ENCODE assay signal across 1 cellular context in the genomic region with DNA sequence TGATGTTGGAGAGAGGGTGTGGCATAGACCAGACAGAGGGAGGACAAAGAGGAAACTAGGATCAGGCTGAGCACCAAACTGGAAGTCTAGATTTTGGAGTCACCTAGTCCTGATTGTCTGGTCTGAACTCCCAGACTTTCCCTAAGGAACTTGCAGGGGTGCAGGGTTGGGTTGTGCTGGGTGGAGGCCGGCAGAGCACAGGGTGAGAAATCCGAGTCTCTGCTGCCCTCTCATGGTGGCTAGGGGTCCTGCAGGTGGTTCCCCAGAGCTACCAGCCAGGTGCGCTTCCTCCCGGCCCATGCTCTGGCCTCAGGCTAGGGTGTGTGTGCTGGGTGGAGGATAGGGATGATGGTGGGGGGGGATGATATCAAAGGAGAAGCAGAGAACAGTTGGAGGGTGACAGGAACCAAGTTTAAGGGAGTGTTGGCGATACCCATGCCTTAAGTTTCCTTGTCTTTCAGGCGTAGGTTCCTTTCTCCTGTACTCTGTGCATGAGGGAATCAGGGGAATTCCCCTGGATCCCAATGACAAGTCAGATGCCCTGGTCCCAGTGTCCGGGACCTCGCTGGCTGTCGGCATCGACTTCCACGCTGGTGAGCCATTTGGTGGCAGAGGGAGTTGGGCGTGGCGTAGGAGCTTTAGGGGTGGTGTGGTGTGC.
TF ChIP-seq lines count a peak whose summit lies in the region.

No MANE protein-coding gene starts in this region.

TF ChIP-seq in H1, 55 proteins besides CTCF, POLR2A, EP300 and RAD21:
- TF ChIP-seq GABPA (IDR thresholded peaks at IDR 0.05; ENCODE audit: borderline replicate concordance, insufficient read depth, low read length): peak; percentile 25; the same call in 1 of the 2 replicates
- no peak for TF ChIP-seq JUN (IDR thresholded peaks at IDR 0.05; ENCODE audit: low read depth, low read length)
- TF ChIP-seq CTBP2 (IDR thresholded peaks at IDR 0.05; ENCODE audit: borderline replicate concordance, insufficient read depth, insufficient read length, low read length): no peak
- no peak for TF ChIP-seq NANOG (IDR thresholded peaks at IDR 0.05; ENCODE audit: insufficient read depth, low read depth, low read length, poor library complexity, severe bottlenecking)
- TF ChIP-seq CHD2 (IDR thresholded peaks at IDR 0.05; ENCODE audit: low read length): no peak
- no peak for TF ChIP-seq POU5F1 (IDR thresholded peaks at IDR 0.05; ENCODE audit: low read depth, low read length)
- TF ChIP-seq, protein P1, sequence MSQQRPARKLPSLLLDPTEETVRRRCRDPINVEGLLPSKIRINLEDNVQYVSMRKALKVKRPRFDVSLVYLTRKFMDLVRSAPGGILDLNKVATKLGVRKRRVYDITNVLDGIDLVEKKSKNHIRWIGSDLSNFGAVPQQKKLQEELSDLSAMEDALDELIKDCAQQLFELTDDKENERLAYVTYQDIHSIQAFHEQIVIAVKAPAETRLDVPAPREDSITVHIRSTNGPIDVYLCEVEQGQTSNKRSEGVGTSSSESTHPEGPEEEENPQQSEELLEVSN (IDR thresholded peaks at IDR 0.05): no peak
- TF ChIP-seq, protein P2, sequence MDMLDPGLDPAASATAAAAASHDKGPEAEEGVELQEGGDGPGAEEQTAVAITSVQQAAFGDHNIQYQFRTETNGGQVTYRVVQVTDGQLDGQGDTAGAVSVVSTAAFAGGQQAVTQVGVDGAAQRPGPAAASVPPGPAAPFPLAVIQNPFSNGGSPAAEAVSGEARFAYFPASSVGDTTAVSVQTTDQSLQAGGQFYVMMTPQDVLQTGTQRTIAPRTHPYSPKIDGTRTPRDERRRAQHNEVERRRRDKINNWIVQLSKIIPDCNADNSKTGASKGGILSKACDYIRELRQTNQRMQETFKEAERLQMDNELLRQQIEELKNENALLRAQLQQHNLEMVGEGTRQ (IDR thresholded peaks at IDR 0.05; ENCODE audit: low read length): no peak
- TF ChIP-seq, protein P3, sequence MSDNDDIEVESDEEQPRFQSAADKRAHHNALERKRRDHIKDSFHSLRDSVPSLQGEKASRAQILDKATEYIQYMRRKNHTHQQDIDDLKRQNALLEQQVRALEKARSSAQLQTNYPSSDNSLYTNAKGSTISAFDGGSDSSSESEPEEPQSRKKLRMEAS (IDR thresholded peaks at IDR 0.05): peak; percentile 30; the same call in 1 of the 2 replicates
- TF ChIP-seq TBP (IDR thresholded peaks at IDR 0.05; ENCODE audit: low read depth, low read length): no peak
- TF ChIP-seq POLR2AphosphoS5 (IDR thresholded peaks at IDR 0.05; ENCODE audit: low read depth, low read length): no peak
- TF ChIP-seq TAF7 (optimal IDR thresholded peaks at IDR 0.05; ENCODE audit: borderline replicate concordance, low read depth, low read length): no peak
- no peak for TF ChIP-seq ASH2L (IDR thresholded peaks at IDR 0.05; ENCODE audit: low read length)
